27 cellular contexts compared by ENCODE assay signal in the genomic region with DNA sequence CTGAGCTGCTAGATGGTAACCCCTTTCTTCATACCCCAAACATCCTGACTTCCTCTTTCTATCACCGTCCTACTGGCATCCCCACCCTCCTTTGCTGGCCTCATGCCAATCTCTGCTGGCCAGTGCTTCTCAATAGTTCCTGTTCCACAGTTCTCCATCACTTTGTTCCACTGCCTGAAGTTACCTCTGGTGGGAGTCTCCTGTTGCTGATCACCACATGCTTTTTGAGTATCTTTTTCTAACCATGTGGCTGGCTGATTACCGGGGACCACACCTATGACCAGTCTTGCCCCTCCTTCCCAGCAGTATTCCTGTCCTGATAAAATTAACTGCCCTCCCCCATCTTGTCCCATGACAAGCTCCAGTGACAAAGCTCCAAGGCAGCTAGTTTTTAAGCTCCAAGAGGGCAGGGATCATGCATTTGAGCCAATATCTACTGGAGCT.
DNase-seq lines count a peak whose midpoint lies in the region; ATAC-seq and TF ChIP-seq lines count a peak whose summit lies in the region.
"Had no signal": no experiment of that assay in that cellular context is flagged by ENCODE, and none has a peak within 500 bp of the region (broad histone marks: within the 10 kb centered on the region; RNA-seq: fewer than 3 reads in every experiment).

No MANE protein-coding gene starts in this region.

- no peak for ATAC-seq in left ventricle myocardium superior
- ATAC-seq in GM21786 (IDR thresholded peaks at IDR 0.05; ENCODE audit: unreplicated experiment): no peak
- ATAC-seq: activated T-cell treated with anti-CD3 and anti-CD28 coated beads, Interleukin-2, amount 50 U/mL, for 4 hours; foreskin keratinocyte; naive thymus-derived CD8-positive, alpha-beta T cell; Panc1 had no signal

- H3K9me3 Mint-ChIP-seq in endodermal cell: peaks cover 22% of the 10 kb centered on the region
- H3K9me3 Mint-ChIP-seq: activated T-cell treated with anti-CD3 and anti-CD28 coated beads, Interleukin-2, amount 50 U/mL, for 4 hours had no signal

- DNase-seq in left ventricle myocardium superior (peak; percentile 38), left ventricle myocardium inferior (no peak), NOMO-1 (lab: John Stamatoyannopoulos, UW; ENCODE audit: unreplicated experiment in 2 of 2) (peak; percentile 59 to 61), endodermal cell (peak; percentile 36), hypothalamus (lab: John Stamatoyannopoulos, UW) (no peak), NCI-H446 treated with DMSO at 0.1 percent for 48 hours (lab: John Stamatoyannopoulos, UW) (no peak), C1 segment of cervical spinal cord (lab: John Stamatoyannopoulos, UW) (no peak)
- DNase-seq: activated CD4-positive, CD25-positive, alpha-beta regulatory T cell treated with anti-CD3 and anti-CD28 coated beads, Interleukin-2, amount 50 U/mL, for 72 hours; activated naive CD4-positive, alpha-beta T cell treated with Interleukin-2 at 50 U/mL for 16 hours; activated T-cell treated with anti-CD3 and anti-CD28 coated beads, Interleukin-2, amount 50 U/mL, for 4 hours; amygdala; CD4-positive, alpha-beta memory T cell; DMS79; foreskin keratinocyte; H9; kidney; naive thymus-derived CD8-positive, alpha-beta T cell; NCI-H1436 treated with DMSO at 0.1 percent for 48 hours; NCI-H526 treated with DMSO at 0.1 percent for 48 hours; ovary; SK-N-SH; T-helper 9 cell had no signal

- 88 to 96% methylated on average over 2 of the region's 2 CpGs for WGBS in endodermal cell (ENCODE audit: insufficient coverage in 1 of 2, insufficient read length in 1 of 2), 2 experiments

- peaks cover 4% of the 10 kb centered on the region for H3K4me1 Mint-ChIP-seq in endodermal cell
- H3K4me1 Mint-ChIP-seq: CD4-positive, alpha-beta memory T cell; H9; naive thymus-derived CD8-positive, alpha-beta T cell had no signal

- H3K36me3 ChIP-seq in left ventricle myocardium inferior (no peaks in the 10 kb centered on the region), endodermal cell (ENCODE audit: control insufficient read depth, insufficient read depth, low read length) (no peaks in the 10 kb centered on the region)
- H3K36me3 ChIP-seq: cardiac muscle cell, ovary, suprapubic skin, vagina had no signal

- intact Hi-C loops in left ventricle myocardium superior (cut with micrococcal nuclease) (no loop called here), left ventricle myocardium inferior (cut with micrococcal nuclease) (no loop called here)

- H3K4me1 ChIP-seq in left ventricle myocardium inferior (no peaks in the 10 kb centered on the region), endodermal cell (ENCODE audit: control insufficient read depth, insufficient read depth, low read length) (peaks cover 3% of the 10 kb centered on the region)
- H3K4me1 ChIP-seq: suprapubic skin, vagina had no signal

- peaks cover under 1% of the 10 kb centered on the region for H3K36me3 Mint-ChIP-seq in endodermal cell (ENCODE audit: low read depth)
- H3K36me3 Mint-ChIP-seq: CD4-positive, alpha-beta memory T cell; naive thymus-derived CD8-positive, alpha-beta T cell had no signal

- no peak overlapping the region for H3K27ac ChIP-seq in left ventricle myocardium inferior (replicated peaks)
- no peak overlapping the region for H3K27ac ChIP-seq in endodermal cell (ENCODE audit: low read depth, low read length)
- H3K27ac ChIP-seq: cardiac muscle cell, foreskin keratinocyte, ovary, suprapubic skin, vagina had no signal

- no peak overlapping the region for H3K4me3 Mint-ChIP-seq in endodermal cell
- H3K4me3 Mint-ChIP-seq: activated T-cell treated with anti-CD3 and anti-CD28 coated beads, Interleukin-2, amount 50 U/mL, for 4 hours; CD4-positive, alpha-beta memory T cell; H9; naive thymus-derived CD8-positive, alpha-beta T cell had no signal

- peaks cover 69% of the 10 kb centered on the region for H3K27me3 ChIP-seq in left ventricle myocardium inferior (ENCODE audit: low read depth)
- no peaks in the 10 kb centered on the region for H3K27me3 ChIP-seq in endodermal cell (ENCODE audit: control insufficient read depth, insufficient read depth, low read length, poor library complexity, severe bottlenecking)
- H3K27me3 ChIP-seq: cardiac muscle cell, foreskin keratinocyte, ovary, vagina had no signal

- no peak overlapping the region for H3K9ac ChIP-seq in endodermal cell (ENCODE audit: extremely low read depth, low read length, poor library complexity, severe bottlenecking)
- H3K9ac ChIP-seq: SK-N-SH had no signal

- TF ChIP-seq CTCF in left ventricle myocardium inferior (IDR thresholded peaks at IDR 0.05; ENCODE audit: borderline replicate concordance) (no peak), endodermal cell (conservative IDR thresholded peaks at IDR 0.05) (no peak)

- peaks cover 13% of the 10 kb centered on the region for H3K27me3 Mint-ChIP-seq in endodermal cell (ENCODE audit: insufficient read depth)

- no peak overlapping the region for H3K27ac Mint-ChIP-seq in endodermal cell
- H3K27ac Mint-ChIP-seq: CD4-positive, alpha-beta memory T cell; H9; naive thymus-derived CD8-positive, alpha-beta T cell had no signal

- H3K4me3 ChIP-seq in left ventricle myocardium inferior (no peak overlapping the region), endodermal cell (ENCODE audit: low read length) (no peak overlapping the region)
- H3K4me3 ChIP-seq: cardiac muscle cell, ovary, suprapubic skin, vagina had no signal

- H3K9me3 ChIP-seq in left ventricle myocardium inferior (replicated peaks): no peaks in the 10 kb centered on the region
- H3K9me3 ChIP-seq in endodermal cell (ENCODE audit: control insufficient read depth, low read length): peaks cover 5% of the 10 kb centered on the region
- H3K9me3 ChIP-seq: ovary, SK-N-SH, suprapubic skin, vagina had no signal

Comparison
In these comparisons a context has a peak if more than half of its experiments do, and no peak if none do; other contexts are left out.
1. DNase-seq: peak in left ventricle myocardium superior (single experiment), NOMO-1 (2 of 2) and endodermal cell (single experiment); none in left ventricle myocardium inferior (single experiment), hypothalamus (0 of 51), NCI-H446 treated with DMSO at 0.1 percent for 48 hours (single experiment) and C1 segment of cervical spinal cord (0 of 14).